In genomic region chr16:28364268-28365173, GRCh38 we compare ENCODE assay signal across 8 cellular contexts. TPM values are rescaled to one million over a fixed set of nuclear protein-coding genes. Genes with fewer than 3 reads are reported as not detected.
DNase-seq lines count a peak whose midpoint lies in the region; ATAC-seq, FAIRE-seq and TF ChIP-seq lines count a peak whose summit lies in the region.
"Not testable (repeated sequence)": the region's sequence is repeated elsewhere in the genome, so short reads cannot be mapped to it uniquely, and the experiment has no call there.

No MANE protein-coding gene starts in this region.

- not testable (repeated sequence) for H3K4me3 ChIP-seq in BE2C (ENCODE audit: low read depth, low read length); parathyroid adenoma (ENCODE audit: low read depth, low read length)
- H3K4me3 ChIP-seq in heart left ventricle: peak overlapping the region in 1 of 12 donors; percentile 21

- H3K9me3 ChIP-seq in BE2C; heart left ventricle; parathyroid adenoma (ENCODE audit: control insufficient read depth, low read length): not testable (repeated sequence)

- peak overlapping the region; percentile 42 for H2AFZ ChIP-seq in parathyroid adenoma

- peak; percentile 13 for FAIRE-seq in HTR-8/SVneo (lab: Jason Lieb, UNC)

- not testable (repeated sequence) for H3K36me3 Mint-ChIP-seq in activated T-cell treated with anti-CD3 and anti-CD28 coated beads, Interleukin-2, amount 50 U/mL, for 24 hours (ENCODE audit: low read depth)

- not testable (repeated sequence) for H3K4me3 Mint-ChIP-seq in activated T-cell treated with anti-CD3 and anti-CD28 coated beads, Interleukin-2, amount 50 U/mL, for 24 hours

- H3K9me3 Mint-ChIP-seq in activated T-cell treated with anti-CD3 and anti-CD28 coated beads, Interleukin-2, amount 50 U/mL, for 24 hours: not testable (repeated sequence)

- H3K27me3 Mint-ChIP-seq in activated T-cell treated with anti-CD3 and anti-CD28 coated beads, Interleukin-2, amount 50 U/mL, for 24 hours: not testable (repeated sequence)

- not testable (repeated sequence) for TF ChIP-seq CTCF in BE2C (IDR thresholded peaks at IDR 0.05; ENCODE audit: low read depth, low read length)
- TF ChIP-seq CTCF in heart left ventricle (IDR thresholded peaks at IDR 0.05): peak in 1 of 12 donors; percentile 17
- TF ChIP-seq CTCF in parathyroid adenoma (IDR thresholded peaks at IDR 0.05): peak; percentile 15

- not testable (repeated sequence) for H3K27ac ChIP-seq in heart left ventricle, parathyroid adenoma

- not testable (repeated sequence) for TF ChIP-seq POLR2A in heart left ventricle (IDR thresholded peaks at IDR 0.05)

- H3K4me2 ChIP-seq in parathyroid adenoma (ENCODE audit: low read length): not testable (repeated sequence)

- intact Hi-C loops in heart left ventricle (cut with DNase I): not testable (repeated sequence)

- not testable (repeated sequence) for H3K27me3 ChIP-seq in BE2C; heart left ventricle; parathyroid adenoma (ENCODE audit: control insufficient read depth, insufficient read depth, low read length)

- not testable (repeated sequence) for H3K4me1 Mint-ChIP-seq in activated T-cell treated with anti-CD3 and anti-CD28 coated beads, Interleukin-2, amount 50 U/mL, for 24 hours (ENCODE audit: low read depth)

- H3K9ac ChIP-seq in parathyroid adenoma: not testable (repeated sequence)

- peak; percentile 27 for DNase-seq in BE2C
- not testable (repeated sequence) for DNase-seq in HTR-8/SVneo (ENCODE audit: insufficient read length, low spot score)
- peak; percentile 61 for DNase-seq in activated T-cell treated with anti-CD3 and anti-CD28 coated beads, Interleukin-2, amount 50 U/mL, for 24 hours
- peak in 1 of 5 donors; percentile 20 for DNase-seq in heart left ventricle

- H3K79me2 ChIP-seq in parathyroid adenoma: not testable (repeated sequence)

- 1 to 10% (median 2%) methylated on average over 4 to 16 of the region's 75 CpGs; no CpG with 5 or more reads in 1 of the 4 donors for WGBS in heart left ventricle, 4 donors

- peak; percentile 95 for ATAC-seq in GM19023 (IDR thresholded peaks at IDR 0.05; ENCODE audit: unreplicated experiment)
- peak; percentile 96 for ATAC-seq in GM21619 (IDR thresholded peaks at IDR 0.05; ENCODE audit: unreplicated experiment)
- ATAC-seq in HG02981 (IDR thresholded peaks at IDR 0.05; ENCODE audit: unreplicated experiment): peak; percentile 94
- peak; percentile 91 to 99 (median 98) for ATAC-seq in heart left ventricle

- not testable (repeated sequence) for H3K4me1 ChIP-seq in BE2C, heart left ventricle, parathyroid adenoma

- H3K27ac Mint-ChIP-seq in activated T-cell treated with anti-CD3 and anti-CD28 coated beads, Interleukin-2, amount 50 U/mL, for 24 hours: not testable (repeated sequence)

- H3K36me3 ChIP-seq in BE2C; heart left ventricle; parathyroid adenoma (ENCODE audit: control insufficient read depth, insufficient read depth, low read length): not testable (repeated sequence)

RNA-seq across cellular contexts. Expression of gene NPIPB6, which starts 1.2 kb away (rescaled TPM):
- polyA plus RNA-seq in BE2C (2012; ENCODE audit: insufficient read depth, insufficient read length, low read depth): 0.23 TPM
- 1 to 10 TPM in 1 of 9 donors, under 1 TPM in 4, not detected in 4; 0.58 to 1.1 (median 0.72) TPM for total RNA-seq in heart left ventricle
- polyA plus RNA-seq in heart left ventricle: under 1 TPM; 0.10 to 0.42 TPM

RNA-seq across cellular contexts. Expression of gene EIF3CL, which starts 39.1 kb away (rescaled TPM):
- polyA plus RNA-seq in BE2C (2012; ENCODE audit: insufficient read depth, insufficient read length, low read depth): 56.6 TPM
- total RNA-seq in heart left ventricle: 100 to 1,000 TPM in 2 of 9 donors, 10 to 100 TPM in 4, 1 to 10 TPM in 3; 2.7 to 151 (median 43.1) TPM
- polyA plus RNA-seq in heart left ventricle: 10 to 100 TPM; 40.7 to 84.1 TPM
